ENCODE assay signal across 8 cellular contexts in the genomic region with DNA sequence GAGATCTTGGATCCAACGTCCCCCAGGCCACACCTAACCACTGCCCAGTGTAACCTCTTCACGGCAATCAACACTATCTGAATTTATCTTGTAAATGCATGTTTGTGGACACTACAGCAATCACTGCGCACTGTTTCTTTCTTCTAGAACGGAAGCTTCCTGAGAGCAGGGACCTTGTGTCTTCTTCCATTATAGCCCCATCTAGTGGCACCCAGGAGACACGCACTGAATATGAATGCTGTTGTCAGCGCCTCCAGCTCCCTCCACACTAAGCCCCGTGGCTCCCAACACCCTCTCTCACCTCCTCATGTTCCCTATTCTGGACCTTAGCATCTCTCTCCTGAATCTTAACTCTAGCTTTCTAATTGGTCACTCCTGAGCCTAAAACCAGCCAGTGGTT.
DNase-seq lines count a peak whose midpoint lies in the region; ATAC-seq lines count a peak whose summit lies in the region.

No MANE protein-coding gene starts in this region.

- no peak overlapping the region for H3K27ac Mint-ChIP-seq in activated T-cell treated with anti-CD3 and anti-CD28 coated beads, Interleukin-2, amount 50 U/mL, for 24 hours

- H3K4me1 Mint-ChIP-seq in activated T-cell treated with anti-CD3 and anti-CD28 coated beads, Interleukin-2, amount 50 U/mL, for 4 hours (ENCODE audit: low read depth) = peaks cover 10% of the 10 kb centered on the region
- H3K4me1 Mint-ChIP-seq in activated T-cell treated with anti-CD3 and anti-CD28 coated beads, Interleukin-2, amount 50 U/mL, for 24 hours (ENCODE audit: low read depth) = peaks cover 9% of the 10 kb centered on the region

- H3K9me3 Mint-ChIP-seq in activated T-cell treated with anti-CD3 and anti-CD28 coated beads, Interleukin-2, amount 50 U/mL, for 4 hours = no peaks in the 10 kb centered on the region
- H3K9me3 Mint-ChIP-seq in activated T-cell treated with anti-CD3 and anti-CD28 coated beads, Interleukin-2, amount 50 U/mL, for 24 hours = no peaks in the 10 kb centered on the region

- no peaks in the 10 kb centered on the region for H3K27me3 Mint-ChIP-seq in activated T-cell treated with anti-CD3 and anti-CD28 coated beads, Interleukin-2, amount 50 U/mL, for 4 hours (ENCODE audit: low read depth)
- H3K27me3 Mint-ChIP-seq in activated T-cell treated with anti-CD3 and anti-CD28 coated beads, Interleukin-2, amount 50 U/mL, for 24 hours = no peaks in the 10 kb centered on the region

- no peak overlapping the region for H3K4me3 Mint-ChIP-seq in activated T-cell treated with anti-CD3 and anti-CD28 coated beads, Interleukin-2, amount 50 U/mL, for 4 hours
- no peak overlapping the region for H3K4me3 Mint-ChIP-seq in activated T-cell treated with anti-CD3 and anti-CD28 coated beads, Interleukin-2, amount 50 U/mL, for 24 hours

- H3K36me3 Mint-ChIP-seq in activated T-cell treated with anti-CD3 and anti-CD28 coated beads, Interleukin-2, amount 50 U/mL, for 4 hours (ENCODE audit: insufficient read depth) = peaks cover 26% of the 10 kb centered on the region
- H3K36me3 Mint-ChIP-seq in activated T-cell treated with anti-CD3 and anti-CD28 coated beads, Interleukin-2, amount 50 U/mL, for 24 hours (ENCODE audit: low read depth) = peaks cover 38% of the 10 kb centered on the region

- ATAC-seq in activated T-cell treated with anti-CD3 and anti-CD28 coated beads, Interleukin-2, amount 50 U/mL, for 4 hours = peak; percentile 36 to 42
- ATAC-seq in esophagus mucosa (peak; percentile 34), GM21723 (IDR thresholded peaks at IDR 0.05; ENCODE audit: unreplicated experiment) (no peak)
- peak; percentile 51 for ATAC-seq in stimulated activated naive CD8-positive, alpha-beta T cell treated with anti-CD3 and anti-CD28 coated beads, Interleukin-15, Interleukin-2, amounts not matched to agents 100 U/mL and 50 U/mL, for 24 hours

- DNase-seq in activated T-cell treated with anti-CD3 and anti-CD28 coated beads, Interleukin-2, amount 50 U/mL, for 4 hours = no peak
- DNase-seq in activated T-cell treated with anti-CD3 and anti-CD28 coated beads, Interleukin-2, amount 50 U/mL, for 24 hours = no peak
- DNase-seq in OCI-M1 (lab: John Stamatoyannopoulos, UW) = peak; percentile 56
- DNase-seq in stimulated activated naive CD8-positive, alpha-beta T cell treated with anti-CD3 and anti-CD28 coated beads, Interleukin-15, Interleukin-2, amounts not matched to agents 100 U/mL and 50 U/mL, for 24 hours = no peak
- DNase-seq in activated gamma-delta T cell treated with Interleukin-2 at 50 U/mL for 16 hours = no peak
- no peak for DNase-seq in MV-4-11 (lab: John Stamatoyannopoulos, UW)
